Comparison of ENCODE assay signal across 8 cellular contexts in the genomic region with DNA sequence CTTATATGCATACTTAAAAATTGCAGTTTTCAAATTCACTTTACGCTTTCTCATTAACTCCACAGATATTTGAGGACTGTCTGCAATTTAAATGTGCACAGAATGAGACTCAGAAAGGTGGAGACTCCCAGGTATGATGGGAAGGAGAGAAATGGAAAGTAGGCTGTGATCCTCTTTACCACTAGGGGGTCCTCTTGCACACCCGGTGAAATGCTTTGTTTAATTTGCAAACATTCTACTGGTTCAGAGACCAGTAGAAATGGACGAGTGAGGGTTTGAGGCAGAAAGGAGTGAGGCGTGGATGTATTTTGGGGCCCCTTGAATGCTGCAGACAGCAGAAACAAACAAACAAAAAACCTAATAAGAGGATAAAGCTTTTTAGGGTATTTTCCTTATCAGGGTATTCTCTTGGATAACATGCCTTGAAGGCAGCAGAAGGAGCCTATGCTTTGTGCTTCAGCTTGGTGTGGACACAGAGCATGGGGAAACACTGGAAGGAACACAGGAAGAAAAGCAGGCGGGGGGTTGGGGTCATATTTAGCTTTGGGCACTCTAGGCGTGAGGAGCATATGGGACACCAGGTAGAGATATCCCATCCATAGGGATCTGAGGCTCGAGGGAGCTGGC.
A peak's percentile ranks its signal among the peaks of the same experiment; 100 is the strongest.
DNase-seq lines count a peak whose midpoint lies in the region; ATAC-seq, FAIRE-seq and TF ChIP-seq lines count a peak whose summit lies in the region.

No MANE protein-coding gene starts in this region.

- H3K9me3 ChIP-seq in CD8-positive, alpha-beta T cell (ENCODE audit: low read length), result no peaks in the 10 kb centered on the region
- H3K9me3 ChIP-seq in OCI-LY7 (ENCODE audit: low read length) (no peaks in the 10 kb centered on the region), HepG2 (ENCODE audit: low read length) (no peaks in the 10 kb centered on the region)

- peaks cover 5% of the 10 kb centered on the region for H3K27me3 Mint-ChIP-seq in CD8-positive, alpha-beta T cell (ENCODE audit: low read depth)
- peaks cover 11% of the 10 kb centered on the region for H3K27me3 Mint-ChIP-seq in stimulated activated naive CD8-positive, alpha-beta T cell treated with anti-CD3 and anti-CD28 coated beads, Interleukin-15, amount 100 ng/mL, for 72 hours

- intact Hi-C loops in CD8-positive, alpha-beta T cell (cut with DNase I, micrococcal nuclease), result loop anchor here in 1 of 2 experiments (2.0 kb wide), 1 partner anchor 627 kb away; no protein-coding TSS in a partner anchor
- intact Hi-C loops in OCI-LY7 (cut with micrococcal nuclease; ENCODE audit: unreplicated experiment) (loop anchor here (10.0 kb wide), 1 partner anchor 145 kb away; no protein-coding TSS in a partner anchor), HepG2 (cut with micrococcal nuclease; ENCODE audit: unreplicated experiment) (loop anchor here (1.0 kb wide), 3 partner anchors 145 to 410 kb away; no protein-coding TSS in a partner anchor)

- peak; percentile 24 for TF ChIP-seq CTCF in CD8-positive, alpha-beta T cell (IDR thresholded peaks at IDR 0.05)
- TF ChIP-seq CTCF in OCI-LY7 (conservative IDR thresholded peaks at IDR 0.05; ENCODE audit: low read length) (peak; percentile 81), HepG2 (CRISPR knock-in tag; IDR thresholded peaks at IDR 0.05) (peak; percentile 87)

- H3K9me3 Mint-ChIP-seq in CD8-positive, alpha-beta T cell, result no peaks in the 10 kb centered on the region
- H3K9me3 Mint-ChIP-seq in stimulated activated naive CD8-positive, alpha-beta T cell treated with anti-CD3 and anti-CD28 coated beads, Interleukin-15, amount 100 ng/mL, for 72 hours, result no peaks in the 10 kb centered on the region

- H3K4me3 Mint-ChIP-seq in CD8-positive, alpha-beta T cell, result no peak overlapping the region
- H3K4me3 Mint-ChIP-seq in stimulated activated naive CD8-positive, alpha-beta T cell treated with anti-CD3 and anti-CD28 coated beads, Interleukin-15, amount 100 ng/mL, for 72 hours, result no peak overlapping the region

- BruUV-seq in OCI-LY7 (replicated peaks; lab: Mats Ljungman, UMichigan) (no TSS peak), HepG2 (replicated peaks; lab: Mats Ljungman, UMichigan) (no TSS peak)

- no peaks in the 10 kb centered on the region for H3K4me1 Mint-ChIP-seq in CD8-positive, alpha-beta T cell (ENCODE audit: low read depth)
- H3K4me1 Mint-ChIP-seq in stimulated activated naive CD8-positive, alpha-beta T cell treated with anti-CD3 and anti-CD28 coated beads, Interleukin-15, amount 100 ng/mL, for 72 hours, result no peaks in the 10 kb centered on the region

- H4K20me1 ChIP-seq in OCI-LY7 (ENCODE audit: insufficient read depth, low read length), result no peaks in the 10 kb centered on the region
- H4K20me1 ChIP-seq in HepG2 (ENCODE audit: insufficient read depth, low read length), result no peaks in the 10 kb centered on the region

- WGBS in HepG2 (ENCODE audit: low lambda C conversion rate), result 12% methylated on average over 7 of the region's 7 CpGs

- POLR2A ChIA-PET in CD8-positive, alpha-beta T cell (lab: Charles Lee), result no interaction called here
- POLR2A ChIA-PET in OCI-LY7 (lab: Charles Lee), result no interaction called here
- POLR2A ChIA-PET in HepG2 (lab: Yijun Ruan, JAX), result no interaction called here

- peak; percentile 52 for FAIRE-seq in HepG2 (lab: Jason Lieb, UNC)

- peak; percentile 53; the same call in 1 of the 2 replicates for TF ChIP-seq RAD21 in HepG2 (CRISPR knock-in tag; IDR thresholded peaks at IDR 0.05)

- H3K9me2 ChIP-seq in OCI-LY7 (ENCODE audit: insufficient read depth, low read length), result no peaks in the 10 kb centered on the region

- H3K4me1 ChIP-seq in CD8-positive, alpha-beta T cell (ENCODE audit: insufficient read depth, low read length), result no peaks in the 10 kb centered on the region
- H3K4me1 ChIP-seq in OCI-LY7 (ENCODE audit: insufficient read depth, low read length, poor library complexity, severe bottlenecking) (no peaks in the 10 kb centered on the region), HepG2 (ENCODE audit: insufficient read depth, low read length) (peaks cover 6% of the 10 kb centered on the region; the same call in 1 of the 2 replicates)

- no peak overlapping the region for H3K27ac ChIP-seq in CD8-positive, alpha-beta T cell (ENCODE audit: low read depth, low read length)
- H3K27ac ChIP-seq in OCI-LY7 (ENCODE audit: low read depth, low read length, poor library complexity, severe bottlenecking), result no peak overlapping the region
- no peak overlapping the region for H3K27ac ChIP-seq in HepG2 (ENCODE audit: extremely low read length, insufficient read depth, low read length)

- TF ChIP-seq POLR2A in HepG2 (IDR thresholded peaks at IDR 0.05; ENCODE audit: insufficient read depth in 1 of 2, low read depth in 2 of 2, low read length in 2 of 2), result no peak

- no peak overlapping the region for H3K27ac Mint-ChIP-seq in CD8-positive, alpha-beta T cell
- peak overlapping the region in 1 of 2 donors; percentile 9 for H3K27ac Mint-ChIP-seq in stimulated activated naive CD8-positive, alpha-beta T cell treated with anti-CD3 and anti-CD28 coated beads, Interleukin-15, amount 100 ng/mL, for 72 hours

- H3K4me2 ChIP-seq in OCI-LY7 (ENCODE audit: low read length) (no peak overlapping the region), HepG2 (ENCODE audit: low read depth, low read length) (no peak overlapping the region)

- H3K79me2 ChIP-seq in OCI-LY7 (ENCODE audit: insufficient read depth, low read depth, low read length), result no peaks in the 10 kb centered on the region
- no peaks in the 10 kb centered on the region for H3K79me2 ChIP-seq in HepG2 (ENCODE audit: insufficient read depth, low read length)

- no peak overlapping the region for H3K9ac ChIP-seq in HepG2 (ENCODE audit: insufficient read depth, low read depth, low read length)

- H3K36me3 Mint-ChIP-seq in CD8-positive, alpha-beta T cell, result no peaks in the 10 kb centered on the region

- ATAC-seq in CD8-positive, alpha-beta T cell, result no peak
- ATAC-seq in GM18511 (IDR thresholded peaks at IDR 0.05; ENCODE audit: unreplicated experiment) (peak; percentile 88), HG02938 (IDR thresholded peaks at IDR 0.05; ENCODE audit: unreplicated experiment) (peak; percentile 65), HepG2 (peak; percentile 97)
- ATAC-seq in stimulated activated naive CD8-positive, alpha-beta T cell treated with anti-CD3 and anti-CD28 coated beads, Interleukin-15, amount 100 ng/mL, for 72 hours, result no peak

- H3K36me3 ChIP-seq in CD8-positive, alpha-beta T cell (ENCODE audit: insufficient read depth, low read length), result no peaks in the 10 kb centered on the region
- no peaks in the 10 kb centered on the region for H3K36me3 ChIP-seq in OCI-LY7 (ENCODE audit: insufficient read depth, low read length)
- H3K36me3 ChIP-seq in HepG2 (replicated peaks in 1 of 2; ENCODE audit: control insufficient read depth in 1 of 2, insufficient read depth in 2 of 2, low read length in 2 of 2), result no peaks in the 10 kb centered on the region

- no peaks in the 10 kb centered on the region for H3K27me3 ChIP-seq in CD8-positive, alpha-beta T cell (ENCODE audit: insufficient read depth, low read length)
- no peaks in the 10 kb centered on the region for H3K27me3 ChIP-seq in HepG2 (ENCODE audit: control insufficient read depth in 1 of 2, insufficient read depth in 2 of 2, low read length in 2 of 2)

- TF ChIP-seq EP300 in HepG2 (IDR thresholded peaks at IDR 0.05; ENCODE audit: low read depth in 2 of 2, low read length in 2 of 2) (no peak), HepG2 (CRISPR knock-in tag; IDR thresholded peaks at IDR 0.05; ENCODE audit: borderline replicate concordance) (no peak)

- in situ Hi-C loops in HepG2 (cut with HindIII; ENCODE audit: extremely low pct_ligation_motif_present, low pct_unique_long_range_greater_than_20kb), result loop anchor here (10.0 to 25.0 kb wide), 2 partner anchors 145 to 377 kb away; no protein-coding TSS in a partner anchor

- CTCF ChIA-PET in CD8-positive, alpha-beta T cell (lab: Charles Lee), result no interaction called here
- CTCF ChIA-PET in OCI-LY7 (lab: Charles Lee; ENCODE audit: unreplicated experiment), result no interaction called here
- CTCF ChIA-PET in HepG2 (lab: Yijun Ruan, JAX; ENCODE audit: low intra/inter-chr PET ratio, low total read pairs), result interaction anchor here (1.3 to 2.0 kb wide), 2 partner anchors 145 to 377 kb away, joined by 7 to 9 read pairs; no protein-coding TSS in a partner anchor

- H2AFZ ChIP-seq in OCI-LY7 (ENCODE audit: low read length) (no peak overlapping the region), HepG2 (ENCODE audit: low read length) (no peak overlapping the region)

- H3K4me3 ChIP-seq in CD8-positive, alpha-beta T cell (ENCODE audit: low read depth, low read length), result no peak overlapping the region
- H3K4me3 ChIP-seq in OCI-LY7 (ENCODE audit: low read depth, low read length, poor library complexity, severe bottlenecking), result no peak overlapping the region
- H3K4me3 ChIP-seq in HepG2 (replicated peaks in 1 of 3; ENCODE audit: insufficient read depth in 1 of 3, low read depth in 2 of 3, low read length in 3 of 3), result no peak overlapping the region

- DNase-seq in CD8-positive, alpha-beta T cell, result no peak
- peak; percentile 19 for DNase-seq in OCI-LY7 (ENCODE audit: low spot score)
- DNase-seq in HepG2 (ENCODE audit: low spot score), result peak; percentile 53
- DNase-seq in stimulated activated naive CD8-positive, alpha-beta T cell treated with anti-CD3 and anti-CD28 coated beads, Interleukin-15, amount 100 ng/mL, for 72 hours, result no peak
- DNase-seq in AG08396 (ENCODE audit: low spot score), result no peak
- DNase-seq in stimulated activated CD4-positive, alpha-beta T cell treated with anti-CD3 and anti-CD28 coated beads, Interleukin-4, amount 100 ng/mL, for 24 hours, result no peak

TF ChIP-seq in HepG2, 621 proteins besides CTCF, POLR2A, EP300 and RAD21 (continues in another document):
- no peak for TF ChIP-seq ZFY (CRISPR knock-in tag; IDR thresholded peaks at IDR 0.05)
- no peak for TF ChIP-seq HOXD1 (CRISPR knock-in tag; IDR thresholded peaks at IDR 0.05)
- TF ChIP-seq ZNF24 (IDR thresholded peaks at IDR 0.05), result no peak
- TF ChIP-seq TEAD3 (CRISPR knock-in tag; optimal IDR thresholded peaks at IDR 0.05; ENCODE audit: borderline replicate concordance), result peak; percentile 35
- TF ChIP-seq ZSCAN20 (CRISPR knock-in tag; IDR thresholded peaks at IDR 0.05; ENCODE audit: borderline replicate concordance), result no peak
- no peak for TF ChIP-seq NPAS2 (CRISPR knock-in tag; IDR thresholded peaks at IDR 0.05; ENCODE audit: borderline replicate concordance)
- TF ChIP-seq ZNF615 (CRISPR knock-in tag; IDR thresholded peaks at IDR 0.05; ENCODE audit: borderline replicate concordance), result no peak
- no peak for TF ChIP-seq ZNF33A (CRISPR knock-in tag; IDR thresholded peaks at IDR 0.05; ENCODE audit: borderline replicate concordance)
- TF ChIP-seq RBM39 (IDR thresholded peaks at IDR 0.05; ENCODE audit: low read depth, low read length, poor library complexity, severe bottlenecking), result no peak

Comparison
In these comparisons a context has a peak if more than half of its experiments do, and no peak if none do; other contexts are left out.
1. ATAC-seq: peak in GM18511 (single experiment), HG02938 (single experiment) and HepG2 (single experiment); none in CD8-positive, alpha-beta T cell (single experiment) and stimulated activated naive CD8-positive, alpha-beta T cell treated with anti-CD3 and anti-CD28 coated beads, Interleukin-15, amount 100 ng/mL, for 72 hours (single experiment).
2. DNase-seq: peak in OCI-LY7 (single experiment) and HepG2 (single experiment); none in CD8-positive, alpha-beta T cell (0 of 7), stimulated activated naive CD8-positive, alpha-beta T cell treated with anti-CD3 and anti-CD28 coated beads, Interleukin-15, amount 100 ng/mL, for 72 hours (0 of 2), AG08396 (single experiment) and stimulated activated CD4-positive, alpha-beta T cell treated with anti-CD3 and anti-CD28 coated beads, Interleukin-4, amount 100 ng/mL, for 24 hours (single experiment).
3. CTCF ChIP-seq: peak in every context shown above with its lines; median percentile 87 in HepG2; 81 in OCI-LY7; 24 in CD8-positive, alpha-beta T cell.